ENCODE assay signal across 8 cellular contexts in genomic region chr6:83884523-83884922, GRCh38. TPM values are rescaled to one million over a fixed set of nuclear protein-coding genes. Genes with fewer than 3 reads are reported as not detected.
A peak's percentile ranks its signal among the peaks of the same experiment; 100 is the strongest.
DNase-seq lines count a peak whose midpoint lies in the region; ATAC-seq and TF ChIP-seq lines count a peak whose summit lies in the region.

No MANE protein-coding gene starts in this region.

- intact Hi-C loops in body of pancreas (cut with DNase I) = no loop called here
- intact Hi-C loops in left colon (cut with DNase I, micrococcal nuclease) = loop anchor here in 1 of 2 donors (5.0 kb wide), 1 partner anchor 338 kb away; no protein-coding TSS in a partner anchor
- intact Hi-C loops in vagina (cut with DNase I) = loop anchor here (5.0 kb wide), 1 partner anchor 338 kb away; no protein-coding TSS in a partner anchor

- DNase-seq in EH (ENCODE audit: low read depth) = peak; percentile 62
- peak; percentile 51 for DNase-seq in NCI-H345 (lab: John Stamatoyannopoulos, UW)
- DNase-seq in body of pancreas = no peak
- DNase-seq in left colon = no peak
- no peak for DNase-seq in vagina (ENCODE audit: extremely low spot score in 2 of 2)
- DNase-seq in activated effector memory CD4-positive, alpha-beta T cell treated with anti-CD3 and anti-CD28 coated beads, Interleukin-2, amount 50 U/mL, for 16 hours = no peak

- no peak overlapping the region for H3K27ac ChIP-seq in body of pancreas
- no peak overlapping the region for H3K27ac ChIP-seq in vagina

- 2 to 5% methylated on average over 4 of the region's 4 CpGs for WGBS in body of pancreas, 2 donors

- ATAC-seq in GM19455 (IDR thresholded peaks at IDR 0.05; ENCODE audit: unreplicated experiment) (peak; percentile 86), HG03432 (IDR thresholded peaks at IDR 0.05; ENCODE audit: unreplicated experiment) (peak; percentile 90), body of pancreas (peak; percentile 74), left colon (peak; percentile 87)

- H3K36me3 ChIP-seq in body of pancreas (replicated peaks in 1 of 2; ENCODE audit: insufficient read depth in 1 of 2, low read depth in 2 of 2) (no peaks in the 10 kb centered on the region), vagina (no peaks in the 10 kb centered on the region)

- H3K4me3 ChIP-seq in body of pancreas (no peak overlapping the region), vagina (no peak overlapping the region)

- TF ChIP-seq POLR2A in body of pancreas (IDR thresholded peaks at IDR 0.05) (no peak), vagina (IDR thresholded peaks at IDR 0.05) (no peak)

- H3K4me1 ChIP-seq in body of pancreas = no peaks in the 10 kb centered on the region
- H3K4me1 ChIP-seq in vagina = peaks cover 5% of the 10 kb centered on the region

- H3K9me3 ChIP-seq in body of pancreas (no peaks in the 10 kb centered on the region), vagina (no peaks in the 10 kb centered on the region)

- TF ChIP-seq CTCF in body of pancreas (IDR thresholded peaks at IDR 0.05) = peak in 6 of 7 experiments; percentile 50 to 82 (median 78)
- TF ChIP-seq CTCF in vagina (IDR thresholded peaks at IDR 0.05) = peak in 2 of 3 experiments; percentile 55 to 70

- no peaks in the 10 kb centered on the region for H3K27me3 ChIP-seq in body of pancreas
- no peaks in the 10 kb centered on the region for H3K27me3 ChIP-seq in vagina

RNA-seq across cellular contexts. Expression of gene CYB5R4, which starts 25.0 kb away (rescaled TPM):
- total RNA-seq in body of pancreas (1 to 10 TPM; 4.0 to 9.6 TPM), left colon (10 to 100 TPM; 30.5 to 31.9 TPM), vagina (4.9 TPM)

RNA-seq across cellular contexts. Expression of gene RIPPLY2, which starts 31.4 kb away (rescaled TPM):
- total RNA-seq in body of pancreas = not detected
- total RNA-seq in left colon = under 1 TPM in 1 of 2 donors, not detected in 1; 0.22 TPM
- total RNA-seq in vagina = not detected

Comparison
In these comparisons a context has a peak if more than half of its experiments do, and no peak if none do; other contexts are left out.
1. DNase-seq: peak in EH (single experiment) and NCI-H345 (single experiment); none in body of pancreas (0 of 4), left colon (0 of 2), vagina (0 of 2) and activated effector memory CD4-positive, alpha-beta T cell treated with anti-CD3 and anti-CD28 coated beads, Interleukin-2, amount 50 U/mL, for 16 hours (single experiment).
2. Peak in every context shown above with its lines, with median percentiles within 50 percentile points of each other: ATAC-seq.